16 cellular contexts compared by ENCODE assay signal in genomic region chr17:62206550-62206949, GRCh38.
DNase-seq lines count a peak whose midpoint lies in the region; ATAC-seq, FAIRE-seq and TF ChIP-seq lines count a peak whose summit lies in the region.
"Had no signal": no experiment of that assay in that cellular context is flagged by ENCODE, and none has a peak within 500 bp of the region (broad histone marks: within the 10 kb centered on the region; RNA-seq: fewer than 3 reads in every experiment).

No MANE protein-coding gene starts in this region.

- no peak overlapping the region for H3K4me3 ChIP-seq in H1 (ENCODE audit: extremely low read depth in 1 of 4, insufficient read depth in 2 of 4, low read depth in 3 of 4, low read length in 4 of 4)
- H3K4me3 ChIP-seq: HAP-1, PC-9, SJSA1 had no signal

- DNase-seq in DMS 273 treated with DMSO at 0.1 percent for 48 hours (lab: John Stamatoyannopoulos, UW) (peak; percentile 30), SK-MEL-5 (ENCODE audit: low read depth, low spot score) (peak; percentile 65), H1 (ENCODE audit: low read depth in 1 of 2, low spot score in 2 of 2) (no peak), mesothelial cell of epicardium (ENCODE audit: low spot score in 2 of 2, unreplicated experiment in 2 of 2) (no peak), SHP77 treated with DMSO at 0.1 percent for 48 hours (lab: John Stamatoyannopoulos, UW) (no peak), type B pancreatic cell (ENCODE audit: extremely low spot score, unreplicated experiment) (no peak)
- no peak for DNase-seq in activated effector memory CD4-positive, alpha-beta T cell treated with anti-CD3 and anti-CD28 coated beads, Interleukin-2, amount 50 U/mL, for 16 hours
- DNase-seq: C1 segment of cervical spinal cord; CD8-positive, alpha-beta memory T cell; DMS79; NCI-H1092 treated with DMSO at 0.1 percent for 48 hours; NCI-H2227 treated with DMSO at 0.1 percent for 48 hours; PC-9 had no signal

- H3K4me1 Mint-ChIP-seq in mesothelial cell of epicardium (peaks cover 11% of the 10 kb centered on the region), type B pancreatic cell (ENCODE audit: unreplicated experiment) (peaks cover 6% of the 10 kb centered on the region)
- H3K4me1 Mint-ChIP-seq: CD8-positive, alpha-beta memory T cell had no signal

- no peaks in the 10 kb centered on the region for H3K9me3 ChIP-seq in H1 (ENCODE audit: insufficient read depth in 2 of 2, low read depth in 1 of 2, low read length in 1 of 2)
- H3K9me3 ChIP-seq: HAP-1, SJSA1 had no signal

- CTCF ChIA-PET in H1 (lab: Charles Lee; ENCODE audit: partially characterized antibody): no interaction called here

- no peak for FAIRE-seq in H1 (lab: Jason Lieb, UNC)

- H3K36me3 Mint-ChIP-seq in mesothelial cell of epicardium (no peaks in the 10 kb centered on the region), type B pancreatic cell (no peaks in the 10 kb centered on the region)
- H3K36me3 Mint-ChIP-seq: CD8-positive, alpha-beta memory T cell had no signal

- POLR2A ChIA-PET in H1 (lab: Charles Lee; ENCODE audit: partially characterized antibody): no interaction called here

- no peaks in the 10 kb centered on the region for H4K20me1 ChIP-seq in H1 (replicated peaks in 1 of 2; ENCODE audit: control insufficient read depth in 1 of 2, insufficient read depth in 2 of 2, low read length in 2 of 2)

- no peak for TF ChIP-seq EP300 in H1 (IDR thresholded peaks at IDR 0.05; ENCODE audit: borderline replicate concordance in 1 of 2, low read depth in 2 of 2, low read length in 2 of 2)

- H3K4me3 Mint-ChIP-seq in mesothelial cell of epicardium (no peak overlapping the region), type B pancreatic cell (no peak overlapping the region)
- H3K4me3 Mint-ChIP-seq: CD8-positive, alpha-beta memory T cell had no signal

- H3K23me2 ChIP-seq in H1 (ENCODE audit: low read depth, low read length): no peaks in the 10 kb centered on the region

- H2AFZ ChIP-seq in H1 (ENCODE audit: low read length): peak overlapping the region; percentile 78
- H2AFZ ChIP-seq: PC-9 had no signal

- H3K56ac ChIP-seq in H1 (replicated peaks; ENCODE audit: insufficient read length, low read depth, low read length): no peak overlapping the region

- H3K14ac ChIP-seq in H1 (ENCODE audit: insufficient read length): no peak overlapping the region

- H4K91ac ChIP-seq in H1 (replicated peaks; ENCODE audit: insufficient read length, low read length): no peak overlapping the region

- no peaks in the 10 kb centered on the region for H3K36me3 ChIP-seq in H1 (ENCODE audit: control insufficient read depth in 2 of 4, insufficient read depth in 4 of 4, low read length in 3 of 4)
- H3K36me3 ChIP-seq: HAP-1, SJSA1 had no signal

- H3K79me1 ChIP-seq in H1 (ENCODE audit: low read depth, low read length): no peaks in the 10 kb centered on the region

- H3K27ac Mint-ChIP-seq in mesothelial cell of epicardium (peak overlapping the region; percentile 47), type B pancreatic cell (no peak overlapping the region)
- H3K27ac Mint-ChIP-seq: CD8-positive, alpha-beta memory T cell had no signal

- no peak for TF ChIP-seq POLR2A in H1 (IDR thresholded peaks at IDR 0.05; ENCODE audit: control extremely low read depth in 1 of 2, low read depth in 2 of 2, low read length in 2 of 2)

- no peaks in the 10 kb centered on the region for H3K4me1 ChIP-seq in H1 (replicated peaks in 1 of 4; ENCODE audit: control insufficient read depth in 3 of 4, insufficient read depth in 4 of 4, low read length in 3 of 4)
- H3K4me1 ChIP-seq: SJSA1 had no signal

- H2BK15ac ChIP-seq in H1 (ENCODE audit: low read length): no peak overlapping the region

- no peak overlapping the region for H3K23ac ChIP-seq in H1 (ENCODE audit: insufficient read length)

- in situ Hi-C loops in SK-MEL-5 (cut with HindIII; ENCODE audit: low pct_unique_long_range_greater_than_20kb, low sequenced_read_pairs): no loop called here

- H3K4ac ChIP-seq in H1 (replicated peaks; ENCODE audit: insufficient read length, low read depth, low read length): no peak overlapping the region

- H4K5ac ChIP-seq in H1 (ENCODE audit: insufficient read length, low read depth, low read length): no peak overlapping the region

- no peak overlapping the region for H3K9ac ChIP-seq in H1 (replicated peaks in 1 of 4; ENCODE audit: extremely low read depth in 1 of 4, low read depth in 3 of 4, low read length in 3 of 4)

- H3K79me2 ChIP-seq in H1 (ENCODE audit: control insufficient read depth in 1 of 2, insufficient read depth in 2 of 2, low read length in 2 of 2): no peaks in the 10 kb centered on the region

- TF ChIP-seq CTCF in H1 (IDR thresholded peaks at IDR 0.05; ENCODE audit: control extremely low read depth in 1 of 3, insufficient read depth in 1 of 3, low read depth in 1 of 3, low read length in 3 of 3) (no peak), mesothelial cell of epicardium (IDR thresholded peaks at IDR 0.05; ENCODE audit: unreplicated experiment) (no peak), type B pancreatic cell (conservative IDR thresholded peaks at IDR 0.05) (no peak)

- H2BK20ac ChIP-seq in H1 (ENCODE audit: low read length): no peak overlapping the region

- no peak overlapping the region for H3K18ac ChIP-seq in H1 (ENCODE audit: extremely low read depth, low read length)

- H3K27ac ChIP-seq in H1 (ENCODE audit: low read depth, low read length): no peak overlapping the region
- H3K27ac ChIP-seq: PC-9, SJSA1 had no signal

- no peak overlapping the region for H3K4me2 ChIP-seq in H1 (ENCODE audit: insufficient read depth in 1 of 2, low read depth in 2 of 2, low read length in 2 of 2)
- H3K4me2 ChIP-seq: PC-9 had no signal

- H3K27me3 Mint-ChIP-seq in mesothelial cell of epicardium (ENCODE audit: low read depth): no peaks in the 10 kb centered on the region
- H3K27me3 Mint-ChIP-seq in type B pancreatic cell: no peaks in the 10 kb centered on the region

- no peaks in the 10 kb centered on the region for H3K27me3 ChIP-seq in H1 (replicated peaks in 1 of 4; ENCODE audit: control insufficient read depth in 3 of 4, extremely low read depth in 1 of 4, insufficient read depth in 3 of 4, low read length in 3 of 4)
- H3K27me3 ChIP-seq: SJSA1 had no signal

- H4K8ac ChIP-seq in H1 (ENCODE audit: extremely low read depth, insufficient read depth, low read length): no peak overlapping the region

- H3K9me3 Mint-ChIP-seq in mesothelial cell of epicardium (peaks cover 5% of the 10 kb centered on the region), type B pancreatic cell (peaks cover 4% of the 10 kb centered on the region)

- ATAC-seq in GM19324 (IDR thresholded peaks at IDR 0.05; ENCODE audit: low FRiP score, unreplicated experiment): no peak

- TF ChIP-seq RAD21 in H1 (IDR thresholded peaks at IDR 0.05 in 1 of 2, conservative IDR thresholded peaks at IDR 0.05 in 1 of 2; ENCODE audit: low read depth in 2 of 2, low read length in 2 of 2): no peak

- no peak overlapping the region for H2AK5ac ChIP-seq in H1 (ENCODE audit: low read depth, low read length)

- H2BK120ac ChIP-seq in H1 (replicated peaks; ENCODE audit: low read depth, low read length): no peak overlapping the region

- no peak overlapping the region for H2BK12ac ChIP-seq in H1 (ENCODE audit: low read depth, low read length)

- no peak overlapping the region for H2BK5ac ChIP-seq in H1 (ENCODE audit: low read depth, low read length)

- 90% methylated on average over 4 of the region's 4 CpGs; no CpG with 5 or more reads in 1 of the 2 experiments for WGBS in H1 (ENCODE audit: extremely low coverage in 1 of 2, insufficient coverage in 1 of 2, insufficient read length in 1 of 2, insufficient replicate concordance in 2 of 2, low coverage in 1 of 2, low lambda C conversion rate in 2 of 2, missing lambda C conversion rate in 1 of 2), 2 experiments

TF ChIP-seq in H1, 55 proteins besides CTCF, POLR2A, EP300 and RAD21 (continues in another document):
- TF ChIP-seq ZNF274 (IDR thresholded peaks at IDR 0.05; ENCODE audit: borderline replicate concordance, extremely low read depth, low read length) (no peak), USF2 (IDR thresholded peaks at IDR 0.05; ENCODE audit: low read length) (no peak), SAP30 (IDR thresholded peaks at IDR 0.05; ENCODE audit: insufficient read depth, insufficient replicate concordance, low read length) (no peak), SP4 (IDR thresholded peaks at IDR 0.05; ENCODE audit: low read length) (no peak), SIN3A (conservative IDR thresholded peaks at IDR 0.05 in 1 of 2, IDR thresholded peaks at IDR 0.05 in 1 of 2; ENCODE audit: low read depth in 1 of 2, low read length in 2 of 2) (no peak), PHF8 (conservative IDR thresholded peaks at IDR 0.05; ENCODE audit: low read depth, low read length) (no peak), GABPA (IDR thresholded peaks at IDR 0.05; ENCODE audit: borderline replicate concordance, insufficient read depth, low read length) (no peak), TBP (IDR thresholded peaks at IDR 0.05; ENCODE audit: low read depth, low read length) (no peak), SP2 (IDR thresholded peaks at IDR 0.05; ENCODE audit: low read length) (no peak)

Comparison
In these comparisons a context has a peak if more than half of its experiments do, and no peak if none do; other contexts are left out.
1. DNase-seq: peak in DMS 273 treated with DMSO at 0.1 percent for 48 hours (single experiment) and SK-MEL-5 (single experiment); none in H1 (0 of 2), mesothelial cell of epicardium (0 of 2), SHP77 treated with DMSO at 0.1 percent for 48 hours (single experiment), type B pancreatic cell (single experiment) and activated effector memory CD4-positive, alpha-beta T cell treated with anti-CD3 and anti-CD28 coated beads, Interleukin-2, amount 50 U/mL, for 16 hours (single experiment).